Comparison of ENCODE assay signal across 28 cellular contexts in genomic region chr22:24330636-24331035, GRCh38.
DNase-seq lines count a peak whose midpoint lies in the region; ATAC-seq and FAIRE-seq lines count a peak whose summit lies in the region.
"Had no signal": no experiment of that assay in that cellular context is flagged by ENCODE, and none has a peak within 500 bp of the region (broad histone marks: within the 10 kb centered on the region; RNA-seq: fewer than 3 reads in every experiment).

No MANE protein-coding gene starts in this region.

- H3K4me3 Mint-ChIP-seq in activated naive CD4-positive, alpha-beta T cell treated with anti-CD3 and anti-CD28 coated beads, Interleukin-2, amount 10 ng/mL, durations not matched to agents 7 days and 5 days: no peak overlapping the region
- H3K4me3 Mint-ChIP-seq: CD8-positive, alpha-beta memory T cell; dendritic cell treated with granulocyte-macrophage colony-stimulating factor and Interleukin-4, amounts not matched to agents 40 ng/mL and 50 ng/mL, for 4 days; naive thymus-derived CD8-positive, alpha-beta T cell; stimulated activated naive CD8-positive, alpha-beta T cell treated with anti-CD3 and anti-CD28 coated beads, Interleukin-15, amount 100 ng/mL, for 72 hours had no signal

- no peaks in the 10 kb centered on the region for H3K9me3 Mint-ChIP-seq in activated naive CD4-positive, alpha-beta T cell treated with anti-CD3 and anti-CD28 coated beads, Interleukin-2, amount 10 ng/mL, durations not matched to agents 7 days and 5 days
- H3K9me3 Mint-ChIP-seq in activated naive CD4-positive, alpha-beta T cell treated with anti-CD3 and anti-CD28 coated beads, Interleukin-2, amount 50 U/mL, for 72 hours: no peaks in the 10 kb centered on the region
- H3K9me3 Mint-ChIP-seq: CD8-positive, alpha-beta memory T cell; dendritic cell treated with granulocyte-macrophage colony-stimulating factor and Interleukin-4, amounts not matched to agents 40 ng/mL and 50 ng/mL, for 4 days; naive thymus-derived CD8-positive, alpha-beta T cell; stimulated activated naive CD8-positive, alpha-beta T cell treated with anti-CD3 and anti-CD28 coated beads, Interleukin-15, amount 100 ng/mL, for 72 hours had no signal

- 15 to 47% (median 25%) methylated on average over 1 of the region's 1 CpG for WGBS in small intestine, 3 donors

- H3K27me3 ChIP-seq in small intestine (ENCODE audit: control insufficient read depth in 2 of 2, insufficient read depth in 2 of 2, low read length in 2 of 2): no peaks in the 10 kb centered on the region
- H3K27me3 ChIP-seq: tibial artery had no signal

- no peak for ATAC-seq in activated naive CD4-positive, alpha-beta T cell treated with anti-CD3 and anti-CD28 coated beads, Interleukin-2, amount 50 U/mL, for 72 hours
- ATAC-seq in GM19023 (IDR thresholded peaks at IDR 0.05; ENCODE audit: unreplicated experiment): no peak
- ATAC-seq: naive thymus-derived CD8-positive, alpha-beta T cell; psoas muscle; stimulated activated naive CD8-positive, alpha-beta T cell treated with anti-CD3 and anti-CD28 coated beads, Interleukin-15, amount 100 ng/mL, for 72 hours had no signal

- CTCF ChIA-PET in activated naive CD4-positive, alpha-beta T cell treated with anti-CD3 and anti-CD28 coated beads, Interleukin-2, amount 10 ng/mL, durations not matched to agents 7 days and 5 days (lab: Charles Lee): no interaction called here

- H3K4me1 ChIP-seq in small intestine (ENCODE audit: control insufficient read depth in 2 of 2, insufficient read depth in 1 of 2, low read depth in 1 of 2, low read length in 1 of 2): no peaks in the 10 kb centered on the region
- H3K4me1 ChIP-seq: psoas muscle had no signal

- no peak for DNase-seq in activated naive CD4-positive, alpha-beta T cell treated with anti-CD3 and anti-CD28 coated beads, Interleukin-2, amount 10 ng/mL, durations not matched to agents 7 days and 5 days
- DNase-seq in activated naive CD4-positive, alpha-beta T cell treated with anti-CD3 and anti-CD28 coated beads, Interleukin-2, amount 50 U/mL, for 72 hours (ENCODE audit: low spot score in 2 of 2): no peak
- peak; percentile 9 for DNase-seq in RPMI7951 (ENCODE audit: low read depth)
- peak; percentile 50 for DNase-seq in dermis blood vessel endothelial cell
- DNase-seq in small intestine: peak; percentile 16
- no peak for DNase-seq in NCI-H446 (lab: John Stamatoyannopoulos, UW)
- no peak for DNase-seq in NCI-H2171 (lab: John Stamatoyannopoulos, UW)
- DNase-seq: activated CD4-positive, CD25-positive, alpha-beta regulatory T cell; activated naive CD4-positive, alpha-beta T cell treated with anti-CD3 and anti-CD28 coated beads, Interleukin-2, amount 50 U/mL, for 16 hours; caudate nucleus; CD8-positive, alpha-beta memory T cell; DMS 273 treated with DMSO at 0.1 percent for 48 hours; IMR-90; left ventricle myocardium inferior; naive thymus-derived CD8-positive, alpha-beta T cell; NCI-H1105; NCI-H2029 treated with DMSO at 0.1 percent for 48 hours; NCI-H226; NCI-H774; nucleus accumbens; psoas muscle; Right ventricle myocardium superior; stimulated activated naive CD8-positive, alpha-beta T cell treated with anti-CD3 and anti-CD28 coated beads, Interleukin-15, amount 100 ng/mL, for 72 hours; tibial artery had no signal

- no peak overlapping the region for H3K27ac ChIP-seq in small intestine (ENCODE audit: low read depth in 1 of 2, low read length in 1 of 2)
- H3K27ac ChIP-seq: left ventricle myocardium inferior, psoas muscle, tibial artery had no signal

- no peaks in the 10 kb centered on the region for H3K9me3 ChIP-seq in small intestine (ENCODE audit: control insufficient read depth, low read depth)
- H3K9me3 ChIP-seq: left ventricle myocardium inferior, psoas muscle, tibial artery had no signal

- no peak overlapping the region for H3K4me3 ChIP-seq in small intestine (ENCODE audit: low read depth in 1 of 2, low read length in 2 of 2)
- H3K4me3 ChIP-seq: left ventricle myocardium inferior, psoas muscle, tibial artery had no signal

- H3K27ac Mint-ChIP-seq in activated naive CD4-positive, alpha-beta T cell treated with anti-CD3 and anti-CD28 coated beads, Interleukin-2, amount 10 ng/mL, durations not matched to agents 7 days and 5 days: peak overlapping the region; percentile 35
- H3K27ac Mint-ChIP-seq in activated naive CD4-positive, alpha-beta T cell treated with anti-CD3 and anti-CD28 coated beads, Interleukin-2, amount 50 U/mL, for 72 hours: no peak overlapping the region
- H3K27ac Mint-ChIP-seq: dendritic cell treated with granulocyte-macrophage colony-stimulating factor and Interleukin-4, amounts not matched to agents 40 ng/mL and 50 ng/mL, for 4 days; stimulated activated naive CD8-positive, alpha-beta T cell treated with anti-CD3 and anti-CD28 coated beads, Interleukin-15, amount 100 ng/mL, for 72 hours had no signal

- H3K36me3 ChIP-seq in small intestine (ENCODE audit: control insufficient read depth in 2 of 2, insufficient read depth in 2 of 2, low read length in 2 of 2): peaks cover 8 to 10% of the 10 kb centered on the region in 2 donors

- H3K4me1 Mint-ChIP-seq in activated naive CD4-positive, alpha-beta T cell treated with anti-CD3 and anti-CD28 coated beads, Interleukin-2, amount 10 ng/mL, durations not matched to agents 7 days and 5 days: peaks cover 50% of the 10 kb centered on the region

- H3K27me3 Mint-ChIP-seq in activated naive CD4-positive, alpha-beta T cell treated with anti-CD3 and anti-CD28 coated beads, Interleukin-2, amount 10 ng/mL, durations not matched to agents 7 days and 5 days: no peaks in the 10 kb centered on the region
- H3K27me3 Mint-ChIP-seq: CD8-positive, alpha-beta memory T cell; dendritic cell treated with granulocyte-macrophage colony-stimulating factor and Interleukin-4, amounts not matched to agents 40 ng/mL and 50 ng/mL, for 4 days; naive thymus-derived CD8-positive, alpha-beta T cell; stimulated activated naive CD8-positive, alpha-beta T cell treated with anti-CD3 and anti-CD28 coated beads, Interleukin-15, amount 100 ng/mL, for 72 hours had no signal

- no peak for FAIRE-seq in small intestine (lab: Jason Lieb, UNC)
- FAIRE-seq: H54, islet of Langerhans had no signal

- H3K36me3 Mint-ChIP-seq in activated naive CD4-positive, alpha-beta T cell treated with anti-CD3 and anti-CD28 coated beads, Interleukin-2, amount 10 ng/mL, durations not matched to agents 7 days and 5 days: peaks cover 43% of the 10 kb centered on the region
- peaks cover 0 to 9% of the 10 kb centered on the region in 2 donors for H3K36me3 Mint-ChIP-seq in activated naive CD4-positive, alpha-beta T cell treated with anti-CD3 and anti-CD28 coated beads, Interleukin-2, amount 50 U/mL, for 72 hours

Comparison
In these comparisons a context has a peak if more than half of its experiments do, and no peak if none do; other contexts are left out.
1. DNase-seq: peak in RPMI7951 (single experiment), dermis blood vessel endothelial cell (single experiment) and small intestine (single experiment); none in activated naive CD4-positive, alpha-beta T cell treated with anti-CD3 and anti-CD28 coated beads, Interleukin-2, amount 10 ng/mL, durations not matched to agents 7 days and 5 days (single experiment), activated naive CD4-positive, alpha-beta T cell treated with anti-CD3 and anti-CD28 coated beads, Interleukin-2, amount 50 U/mL, for 72 hours (0 of 2), NCI-H446 (0 of 2) and NCI-H2171 (single experiment).